ENCODE assay signal across 8 cellular contexts in the genomic region with DNA sequence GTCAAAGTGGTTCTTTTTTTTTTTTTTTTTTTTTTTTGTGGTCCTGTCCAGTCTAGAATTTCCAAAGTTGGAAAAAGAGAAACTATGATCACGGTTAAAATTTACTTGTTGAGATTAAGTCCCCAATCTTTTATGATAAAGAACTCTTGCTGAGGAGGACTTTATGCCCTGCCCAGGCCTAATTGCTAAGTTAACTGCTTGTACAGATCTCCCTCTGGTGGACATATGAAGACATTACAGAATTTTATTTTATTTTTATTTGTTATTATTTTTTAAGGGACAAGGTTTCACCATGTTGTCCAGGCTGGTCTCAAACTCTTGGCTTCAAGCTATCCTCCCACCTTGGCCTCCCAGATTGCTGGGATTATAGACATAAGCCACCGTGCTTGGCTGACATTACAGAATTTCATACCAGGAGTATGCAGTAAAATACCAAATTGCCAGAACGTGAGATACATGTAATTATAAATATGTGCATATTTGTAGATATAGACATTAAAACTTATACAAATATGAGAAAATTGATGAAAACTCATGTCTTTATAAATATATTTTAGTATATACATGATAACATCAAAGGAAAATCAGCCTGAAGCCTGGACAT.
DNase-seq lines count a peak whose midpoint lies in the region; ATAC-seq, FAIRE-seq and TF ChIP-seq lines count a peak whose summit lies in the region.

No MANE protein-coding gene starts in this region.

- no peaks in the 10 kb centered on the region for H3K36me3 ChIP-seq in OCI-LY3 (replicated peaks; ENCODE audit: low read depth, low read length)
- H3K36me3 ChIP-seq in H1 (ENCODE audit: control insufficient read depth in 2 of 4, insufficient read depth in 4 of 4, low read length in 3 of 4) = no peaks in the 10 kb centered on the region
- no peaks in the 10 kb centered on the region for H3K36me3 ChIP-seq in mucosa of descending colon (ENCODE audit: low read depth)

- H3K27me3 ChIP-seq in OCI-LY3 (ENCODE audit: low read depth, low read length) = peaks cover 22% of the 10 kb centered on the region
- no peaks in the 10 kb centered on the region for H3K27me3 ChIP-seq in H1 (replicated peaks in 1 of 4; ENCODE audit: control insufficient read depth in 3 of 4, extremely low read depth in 1 of 4, insufficient read depth in 3 of 4, low read length in 3 of 4)

- H4K20me1 ChIP-seq in OCI-LY3 (ENCODE audit: insufficient read depth, low read length) (no peaks in the 10 kb centered on the region), H1 (replicated peaks in 1 of 2; ENCODE audit: control insufficient read depth in 1 of 2, insufficient read depth in 2 of 2, low read length in 2 of 2) (no peaks in the 10 kb centered on the region)

- peak; percentile 71 for TF ChIP-seq CTCF in AG10803 (conservative IDR thresholded peaks at IDR 0.05; ENCODE audit: low read length)
- peak; percentile 49 for TF ChIP-seq CTCF in OCI-LY3 (IDR thresholded peaks at IDR 0.05; ENCODE audit: low read depth, low read length)
- peak in 2 of 3 experiments; percentile 32 to 58; a peak in 2 of 4 replicates for TF ChIP-seq CTCF in H1 (IDR thresholded peaks at IDR 0.05; ENCODE audit: control extremely low read depth in 1 of 3, insufficient read depth in 1 of 3, low read depth in 1 of 3, low read length in 3 of 3)
- peak; percentile 21 for TF ChIP-seq CTCF in mucosa of descending colon (IDR thresholded peaks at IDR 0.05)

- H3K23me2 ChIP-seq in H1 (ENCODE audit: low read depth, low read length) = no peaks in the 10 kb centered on the region

- H2AFZ ChIP-seq in OCI-LY3 (ENCODE audit: low read depth, low read length) (no peak overlapping the region), H1 (ENCODE audit: low read length) (no peak overlapping the region)

- no peak overlapping the region for H3K18ac ChIP-seq in H1 (ENCODE audit: extremely low read depth, low read length)

- H3K79me1 ChIP-seq in H1 (ENCODE audit: low read depth, low read length) = no peaks in the 10 kb centered on the region

- H3K9ac ChIP-seq in OCI-LY3 (ENCODE audit: low read length) (no peak overlapping the region), H1 (replicated peaks in 1 of 4; ENCODE audit: extremely low read depth in 1 of 4, low read depth in 3 of 4, low read length in 3 of 4) (no peak overlapping the region)

- H2AK5ac ChIP-seq in H1 (ENCODE audit: low read depth, low read length) = no peak overlapping the region

- no peak for TF ChIP-seq POLR2A in H1 (IDR thresholded peaks at IDR 0.05; ENCODE audit: control extremely low read depth in 1 of 2, low read depth in 2 of 2, low read length in 2 of 2)

- H3K27ac ChIP-seq in OCI-LY3 (ENCODE audit: low read length) = no peak overlapping the region
- no peak overlapping the region for H3K27ac ChIP-seq in H1 (ENCODE audit: low read depth, low read length)

- H3K4me3 ChIP-seq in AG10803 (ENCODE audit: low read length) (no peak overlapping the region), OCI-LY3 (ENCODE audit: low read length) (no peak overlapping the region), H1 (ENCODE audit: extremely low read depth in 1 of 4, insufficient read depth in 2 of 4, low read depth in 3 of 4, low read length in 4 of 4) (no peak overlapping the region), mucosa of descending colon (no peak overlapping the region)

- no peak overlapping the region for H2BK20ac ChIP-seq in H1 (ENCODE audit: low read length)

- CTCF ChIA-PET in H1 (lab: Charles Lee; ENCODE audit: partially characterized antibody) = interaction anchor here (0.6 to 5.9 kb wide), 31 partner anchors 11 to 1119 kb away, joined by 3 to 64 read pairs (median 4); partner anchors contain the start of gene PCSK5

- 33% methylated on average over 3 of the region's 3 CpGs; no CpG with 5 or more reads in 1 of the 2 experiments for WGBS in H1 (ENCODE audit: extremely low coverage in 1 of 2, insufficient coverage in 1 of 2, insufficient read length in 1 of 2, insufficient replicate concordance in 2 of 2, low coverage in 1 of 2, low lambda C conversion rate in 2 of 2, missing lambda C conversion rate in 1 of 2), 2 experiments

- no peak overlapping the region for H4K91ac ChIP-seq in H1 (replicated peaks; ENCODE audit: insufficient read length, low read length)

- H3K4me2 ChIP-seq in OCI-LY3 (ENCODE audit: low read length) (no peak overlapping the region), H1 (ENCODE audit: insufficient read depth in 1 of 2, low read depth in 2 of 2, low read length in 2 of 2) (no peak overlapping the region)

- no peak overlapping the region for H2BK5ac ChIP-seq in H1 (ENCODE audit: low read depth, low read length)

- no peak for FAIRE-seq in H1 (lab: Jason Lieb, UNC)

- H3K4ac ChIP-seq in H1 (replicated peaks; ENCODE audit: insufficient read length, low read depth, low read length) = no peak overlapping the region

- H3K4me1 ChIP-seq in OCI-LY3 (ENCODE audit: low read length) (no peaks in the 10 kb centered on the region), H1 (replicated peaks in 1 of 4; ENCODE audit: control insufficient read depth in 3 of 4, insufficient read depth in 4 of 4, low read length in 3 of 4) (no peaks in the 10 kb centered on the region; a peak in 2 of 7 replicates), mucosa of descending colon (ENCODE audit: low read depth) (no peaks in the 10 kb centered on the region)

- H3K56ac ChIP-seq in H1 (replicated peaks; ENCODE audit: insufficient read length, low read depth, low read length) = no peak overlapping the region

- no peak for TF ChIP-seq EP300 in H1 (IDR thresholded peaks at IDR 0.05; ENCODE audit: borderline replicate concordance in 1 of 2, low read depth in 2 of 2, low read length in 2 of 2)

- H4K8ac ChIP-seq in H1 (ENCODE audit: extremely low read depth, insufficient read depth, low read length) = no peak overlapping the region

- ATAC-seq in GM18498 (IDR thresholded peaks at IDR 0.05; ENCODE audit: unreplicated experiment) = peak; percentile 72
- peak; percentile 87 for ATAC-seq in mucosa of descending colon

- no peak overlapping the region for H4K5ac ChIP-seq in H1 (ENCODE audit: insufficient read length, low read depth, low read length)

- no peak overlapping the region for H3K14ac ChIP-seq in H1 (ENCODE audit: insufficient read length)

- H3K23ac ChIP-seq in H1 (ENCODE audit: insufficient read length) = no peak overlapping the region

- DNase-seq in AG10803 (ENCODE audit: low read depth) (peak; percentile 69), HS-5 (ENCODE audit: low read depth) (peak; percentile 31), H1 (ENCODE audit: low read depth in 1 of 2, low spot score in 2 of 2) (no peak), mucosa of descending colon (no peak), putamen (ENCODE audit: low spot score) (no peak)
- no peak for DNase-seq in activated CD8-positive, alpha-beta memory T cell treated with anti-CD3 and anti-CD28 coated beads, Interleukin-2, amount 50 U/mL, for 48 hours

- H2BK15ac ChIP-seq in H1 (ENCODE audit: low read length) = no peak overlapping the region

- H3K79me2 ChIP-seq in OCI-LY3 (ENCODE audit: low read length) = no peaks in the 10 kb centered on the region
- no peaks in the 10 kb centered on the region for H3K79me2 ChIP-seq in H1 (ENCODE audit: control insufficient read depth in 1 of 2, insufficient read depth in 2 of 2, low read length in 2 of 2)

- intact Hi-C loops in mucosa of descending colon (cut with DNase I, micrococcal nuclease) = loop anchor here in 1 of 2 donors (10.0 kb wide), 1 partner anchor 198 kb away; no protein-coding TSS in a partner anchor

- H2BK120ac ChIP-seq in H1 (replicated peaks; ENCODE audit: low read depth, low read length) = no peak overlapping the region

- POLR2A ChIA-PET in H1 (lab: Charles Lee; ENCODE audit: partially characterized antibody) = interaction anchor here (1.0 kb wide), 1 partner anchor 10 kb away, joined by 3 read pairs; no protein-coding TSS in a partner anchor

- peak; percentile 82 to 87 for TF ChIP-seq RAD21 in H1 (IDR thresholded peaks at IDR 0.05 in 1 of 2, conservative IDR thresholded peaks at IDR 0.05 in 1 of 2; ENCODE audit: low read depth in 2 of 2, low read length in 2 of 2)

- H2BK12ac ChIP-seq in H1 (ENCODE audit: low read depth, low read length) = no peak overlapping the region

- no peaks in the 10 kb centered on the region for H3K9me3 ChIP-seq in OCI-LY3 (ENCODE audit: insufficient read depth, low read length)
- no peaks in the 10 kb centered on the region for H3K9me3 ChIP-seq in H1 (ENCODE audit: insufficient read depth in 2 of 2, low read depth in 1 of 2, low read length in 1 of 2)
- H3K9me3 ChIP-seq in mucosa of descending colon = no peaks in the 10 kb centered on the region

TF ChIP-seq in H1, 55 proteins besides CTCF, POLR2A, EP300 and RAD21 (continues in another document):
- TF ChIP-seq, protein P1, sequence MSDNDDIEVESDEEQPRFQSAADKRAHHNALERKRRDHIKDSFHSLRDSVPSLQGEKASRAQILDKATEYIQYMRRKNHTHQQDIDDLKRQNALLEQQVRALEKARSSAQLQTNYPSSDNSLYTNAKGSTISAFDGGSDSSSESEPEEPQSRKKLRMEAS (IDR thresholded peaks at IDR 0.05) = no peak
- TF ChIP-seq SIRT6 (IDR thresholded peaks at IDR 0.05; ENCODE audit: low read length) (no peak), BRCA1 (IDR thresholded peaks at IDR 0.05; ENCODE audit: low read depth, low read length) (no peak), TEAD4 (IDR thresholded peaks at IDR 0.05; ENCODE audit: low read depth, low read length) (no peak)

Comparison
In these comparisons a context has a peak if more than half of its experiments do, and no peak if none do; other contexts are left out.
1. DNase-seq: peak in AG10803 (single experiment) and HS-5 (single experiment); none in H1 (0 of 2), mucosa of descending colon (0 of 3), activated CD8-positive, alpha-beta memory T cell treated with anti-CD3 and anti-CD28 coated beads, Interleukin-2, amount 50 U/mL, for 48 hours (single experiment) and putamen (single experiment).
2. CTCF ChIP-seq: peak in every context shown above with its lines; median percentile 71 in AG10803; 49 in OCI-LY3; 45 in H1; 21 in mucosa of descending colon.